ENCODE assay signal across 34 cellular contexts in genomic region chr4:4831266-4831665, GRCh38. TPM values are rescaled to one million over a fixed set of nuclear protein-coding genes. Genes with fewer than 3 reads are reported as not detected.
"Had no signal": no experiment of that assay in that cellular context is flagged by ENCODE, and none has a peak within 500 bp of the region (broad histone marks: within the 10 kb centered on the region; RNA-seq: fewer than 3 reads in every experiment).

No MANE protein-coding gene starts in this region.

- ATAC-seq: activated CD8-positive, alpha-beta T cell treated with anti-CD3 and anti-CD28 coated beads for 36 hours; activated naive CD4-positive, alpha-beta T cell treated with anti-CD3 and anti-CD28 coated beads, Interleukin-2, amount 50 U/mL, for 72 hours; activated T-cell treated with anti-CD3 and anti-CD28 coated beads, Interleukin-2, amount 50 U/mL, for 4 hours; activated T-cell treated with anti-CD3 and anti-CD28 coated beads, Interleukin-2, amount 50 U/mL, for 72 hours; activated T-helper 17 cell treated with anti-CD3 and anti-CD28 coated beads, Interleukin-2, amount 50 U/mL, for 72 hours; body of pancreas had no signal

- H3K9me3 ChIP-seq: adrenal gland, body of pancreas had no signal

- DNase-seq: activated B cell treated with CpG ODN at 0.5 μM for 24 hours; activated CD4-positive, alpha-beta memory T cell treated with anti-CD3 and anti-CD28 coated beads for 36 hours; activated CD4-positive, alpha-beta T cell treated with anti-CD3 and anti-CD28 coated beads for 4 hours; activated CD4-positive, alpha-beta T cell treated with anti-CD3 and anti-CD28 coated beads, Interleukin-2, amount 10 ng/mL, durations not matched to agents 24 days and 14 days; activated CD4-positive, alpha-beta T cell treated with anti-CD3 and anti-CD28 coated beads, Interleukin-2, amount 50 U/mL, for 1 hour; activated CD4-positive, alpha-beta T cell treated with anti-CD3 and anti-CD28 coated beads, Interleukin-2, amount 50 U/mL, for 4 hours; activated CD4-positive, CD25-positive, alpha-beta regulatory T cell treated with anti-CD3 and anti-CD28 coated beads, Interleukin-2, amount 50 U/mL, for 72 hours; activated CD8-positive, alpha-beta memory T cell treated with anti-CD3 and anti-CD28 coated beads, Interleukin-2, amount 50 U/mL, for 4 hours; activated CD8-positive, alpha-beta T cell treated with anti-CD3 and anti-CD28 coated beads for 36 hours; activated gamma-delta T cell treated with Interleukin-2 at 50 U/mL for 16 hours; activated naive CD4-positive, alpha-beta T cell; activated naive CD4-positive, alpha-beta T cell treated with anti-CD3 and anti-CD28 coated beads for 36 hours; activated naive CD4-positive, alpha-beta T cell treated with anti-CD3 and anti-CD28 coated beads, Interleukin-2, amount 50 U/mL, for 16 hours; activated naive CD8-positive, alpha-beta T cell treated with anti-CD3 and anti-CD28 coated beads for 36 hours; activated T-cell treated with anti-CD3 and anti-CD28 coated beads for 4 hours; activated T-cell treated with anti-CD3 and anti-CD28 coated beads, Interleukin-2, amount 50 U/mL, for 1 hour; activated T-cell treated with anti-CD3 and anti-CD28 coated beads, Interleukin-2, amount 50 U/mL, for 4 hours; activated T-cell treated with anti-CD3 and anti-CD28 coated beads, Interleukin-2, amount 50 U/mL, for 72 hours; adrenal gland; amniotic stem cell; aorta; body of pancreas; brain microvascular endothelial cell; central memory CD4-positive, alpha-beta T cell; T-helper 1 cell; T-helper 2 cell; T-helper 9 cell had no signal

- H3K4me3 ChIP-seq: adrenal gland, body of pancreas, breast epithelium had no signal

- H3K36me3 ChIP-seq: adrenal gland, brain microvascular endothelial cell, breast epithelium had no signal

- H3K4me1 ChIP-seq: adrenal gland, body of pancreas, breast epithelium had no signal

- H3K27me3 ChIP-seq: adrenal gland, body of pancreas, brain microvascular endothelial cell, breast epithelium had no signal

- FAIRE-seq: astrocyte, TTC549 had no signal

- H3K27ac ChIP-seq: adrenal gland, body of pancreas, brain microvascular endothelial cell, breast epithelium, VCaP had no signal

RNA-seq across cellular contexts. Expression of gene MSX1, which starts 28.2 kb away (rescaled TPM):
- total RNA-seq: activated B cell treated with CpG ODN at 0.5 μM for 24 hours; activated CD4-positive, alpha-beta T cell treated with anti-CD3 and anti-CD28 coated beads, Interleukin-2, amount 10 ng/mL, durations not matched to agents 24 days and 14 days; activated naive CD4-positive, alpha-beta T cell treated with anti-CD3 and anti-CD28 coated beads for 36 hours; activated naive CD4-positive, alpha-beta T cell treated with anti-CD3 and anti-CD28 coated beads, Interleukin-2, amount 50 U/mL, for 72 hours; activated T-cell treated with anti-CD3 and anti-CD28 coated beads, Interleukin-2, amount 50 U/mL, for 72 hours; activated T-helper 1 cell treated with anti-CD3 and anti-CD28 coated beads, Interleukin-12 subunit alpha, Interleukin-12 subunit beta, Interleukin-2, Interleukin-4 antibody, amounts not matched to agents 30 ng/mL and 10 ng/mL and 1 ng/mL, durations not matched to agents 14 hours and 24 hours and 36 hours; activated T-helper 17 cell treated with anti-CD3 and anti-CD28 coated beads, Interleukin-2, amount 50 U/mL, for 72 hours had no signal
